In genomic region chr9:99371376-99371775, GRCh38 we compare ENCODE assay signal across 28 cellular contexts.
"Had no signal": no experiment of that assay in that cellular context is flagged by ENCODE, and none has a peak within 500 bp of the region (broad histone marks: within the 10 kb centered on the region; RNA-seq: fewer than 3 reads in every experiment).

No MANE protein-coding gene starts in this region.

- H3K27me3 ChIP-seq: ascending aorta, cardiac muscle cell had no signal

- ATAC-seq: activated CD8-positive, alpha-beta memory T cell treated with anti-CD3 and anti-CD28 coated beads, Interleukin-2, amount 10 ng/mL, durations not matched to agents 7 days and 5 days; activated CD8-positive, alpha-beta T cell treated with anti-CD3 and anti-CD28 coated beads for 36 hours; activated naive CD8-positive, alpha-beta T cell treated with anti-CD3 and anti-CD28 coated beads, Interleukin-2, amount 50 U/mL, for 24 hours had no signal

- H3K36me3 ChIP-seq: ascending aorta, cardiac muscle cell had no signal

- DNase-seq: activated B cell treated with CpG ODN at 0.5 μM for 24 hours; activated CD4-positive, alpha-beta memory T cell treated with anti-CD3 and anti-CD28 coated beads for 36 hours; activated CD4-positive, alpha-beta T cell treated with anti-CD3 and anti-CD28 coated beads for 4 hours; activated CD4-positive, alpha-beta T cell treated with anti-CD3 and anti-CD28 coated beads, Interleukin-2, amount 10 ng/mL, durations not matched to agents 24 days and 14 days; activated CD4-positive, alpha-beta T cell treated with anti-CD3 and anti-CD28 coated beads, Interleukin-2, amount 50 U/mL, for 1 hour; activated CD4-positive, alpha-beta T cell treated with anti-CD3 and anti-CD28 coated beads, Interleukin-2, amount 50 U/mL, for 4 hours; activated CD4-positive, CD25-positive, alpha-beta regulatory T cell treated with anti-CD3 and anti-CD28 coated beads, Interleukin-2, amount 50 U/mL, for 72 hours; activated CD8-positive, alpha-beta memory T cell treated with anti-CD3 and anti-CD28 coated beads, Interleukin-2, amount 10 ng/mL, durations not matched to agents 7 days and 5 days; activated CD8-positive, alpha-beta memory T cell treated with anti-CD3 and anti-CD28 coated beads, Interleukin-2, amount 50 U/mL, for 48 hours; activated CD8-positive, alpha-beta T cell treated with anti-CD3 and anti-CD28 coated beads for 36 hours; activated effector memory CD4-positive, alpha-beta T cell treated with Interleukin-2 at 50 U/mL for 16 hours; activated gamma-delta T cell; activated naive CD4-positive, alpha-beta T cell treated with anti-CD3 and anti-CD28 coated beads, Interleukin-2, amount 10 ng/mL, durations not matched to agents 7 days and 5 days; activated naive CD4-positive, alpha-beta T cell treated with Interleukin-2 at 50 U/mL for 16 hours; activated naive CD8-positive, alpha-beta T cell treated with anti-CD3 and anti-CD28 coated beads, Interleukin-2, amount 10 ng/mL, durations not matched to agents 7 days and 5 days; activated naive CD8-positive, alpha-beta T cell treated with anti-CD3 and anti-CD28 coated beads, Interleukin-2, amount 50 U/mL, for 24 hours; activated T-cell treated with anti-CD3 and anti-CD28 coated beads, Interleukin-2, amount 50 U/mL, for 24 hours; activated T-cell treated with anti-CD3 and anti-CD28 coated beads, Interleukin-2, amount 50 U/mL, for 48 hours; amygdala; anterior cingulate cortex; caudate nucleus; cerebellar nuclear complex; T-helper 1 cell; T-helper 2 cell; T-helper 9 cell had no signal

- H3K27ac ChIP-seq: ascending aorta, cardiac muscle cell, VCaP had no signal

- H3K4me3 ChIP-seq: ascending aorta, cardiac muscle cell had no signal

- H3K9me3 ChIP-seq: ascending aorta had no signal
